Comparison of ENCODE assay signal across 28 cellular contexts in the genomic region with DNA sequence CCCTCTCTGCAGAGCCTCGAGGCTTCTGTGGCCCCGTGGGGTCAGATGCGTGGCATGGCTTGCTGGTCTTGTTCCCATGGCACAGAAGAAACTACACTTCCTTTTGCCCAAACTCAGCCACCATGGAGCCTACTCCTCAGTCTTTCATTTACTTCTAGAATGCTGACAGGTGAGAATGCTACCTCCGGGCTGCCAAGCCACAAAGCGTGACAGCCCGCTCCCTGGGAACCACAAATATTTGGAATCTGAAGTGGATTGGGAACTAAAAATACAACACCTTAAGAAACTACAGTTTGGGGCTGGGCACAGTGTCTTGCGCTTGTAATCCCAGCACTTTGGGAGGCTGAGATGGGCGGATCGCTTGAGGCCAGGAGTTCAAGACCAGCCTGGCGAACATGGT.
A peak's percentile ranks its signal among the peaks of the same experiment; 100 is the strongest.
DNase-seq lines count a peak whose midpoint lies in the region; ATAC-seq and TF ChIP-seq lines count a peak whose summit lies in the region.
"Had no signal": no experiment of that assay in that cellular context is flagged by ENCODE, and none has a peak within 500 bp of the region (broad histone marks: within the 10 kb centered on the region; RNA-seq: fewer than 3 reads in every experiment).

No MANE protein-coding gene starts in this region.

- H3K9me3 ChIP-seq in RWPE2 (ENCODE audit: severe bottlenecking) (no peaks in the 10 kb centered on the region), parathyroid adenoma (ENCODE audit: control insufficient read depth, low read length) (no peaks in the 10 kb centered on the region)
- H3K9me3 ChIP-seq: tibial nerve had no signal

- no peak overlapping the region for H3K27ac ChIP-seq in RWPE2 (ENCODE audit: poor library complexity, severe bottlenecking)
- H3K27ac ChIP-seq in parathyroid adenoma: no peak overlapping the region
- H3K27ac ChIP-seq: epithelial cell of prostate, tibial nerve had no signal

- H3K27ac Mint-ChIP-seq in activated CD4-positive, alpha-beta T cell treated with anti-CD3 and anti-CD28 coated beads, Interleukin-2, amount 10 ng/mL, durations not matched to agents 24 days and 14 days: no peak overlapping the region
- H3K27ac Mint-ChIP-seq: B cell; CD8-positive, alpha-beta memory T cell had no signal

- no peak overlapping the region for H3K4me3 ChIP-seq in RWPE2 (ENCODE audit: severe bottlenecking)
- no peak overlapping the region for H3K4me3 ChIP-seq in parathyroid adenoma (ENCODE audit: low read depth, low read length)
- H3K4me3 ChIP-seq: tibial nerve had no signal

- H3K4me2 ChIP-seq in parathyroid adenoma (ENCODE audit: low read length): peak overlapping the region; percentile 35

- H3K27me3 Mint-ChIP-seq in activated CD4-positive, alpha-beta T cell treated with anti-CD3 and anti-CD28 coated beads, Interleukin-2, amount 10 ng/mL, durations not matched to agents 24 days and 14 days: peaks cover 4% of the 10 kb centered on the region

- H3K79me2 ChIP-seq in parathyroid adenoma: no peaks in the 10 kb centered on the region

- no peak overlapping the region for H3K4me3 Mint-ChIP-seq in activated CD4-positive, alpha-beta T cell treated with anti-CD3 and anti-CD28 coated beads, Interleukin-2, amount 10 ng/mL, durations not matched to agents 24 days and 14 days
- H3K4me3 Mint-ChIP-seq: activated T-cell treated with anti-CD3 and anti-CD28 coated beads, Interleukin-2, amount 50 U/mL, for 4 hours; B cell; CD8-positive, alpha-beta memory T cell had no signal

- no peaks in the 10 kb centered on the region for H3K27me3 ChIP-seq in RWPE2 (ENCODE audit: insufficient read depth, poor library complexity, severe bottlenecking)
- H3K27me3 ChIP-seq in parathyroid adenoma (ENCODE audit: control insufficient read depth, insufficient read depth, low read length): no peaks in the 10 kb centered on the region
- H3K27me3 ChIP-seq: tibial nerve had no signal

- intact Hi-C loops in activated CD4-positive, alpha-beta T cell treated with anti-CD3 and anti-CD28 coated beads, Interleukin-2, amount 10 ng/mL, durations not matched to agents 24 days and 14 days (cut with micrococcal nuclease): no loop called here

- H3K4me1 Mint-ChIP-seq in activated CD4-positive, alpha-beta T cell treated with anti-CD3 and anti-CD28 coated beads, Interleukin-2, amount 10 ng/mL, durations not matched to agents 24 days and 14 days: no peaks in the 10 kb centered on the region
- H3K4me1 Mint-ChIP-seq: B cell; CD8-positive, alpha-beta memory T cell had no signal

- H3K36me3 Mint-ChIP-seq in activated CD4-positive, alpha-beta T cell treated with anti-CD3 and anti-CD28 coated beads, Interleukin-2, amount 10 ng/mL, durations not matched to agents 24 days and 14 days (ENCODE audit: low read depth): no peaks in the 10 kb centered on the region
- H3K36me3 Mint-ChIP-seq: CD8-positive, alpha-beta memory T cell had no signal

- H3K9me3 Mint-ChIP-seq in activated CD4-positive, alpha-beta T cell treated with anti-CD3 and anti-CD28 coated beads, Interleukin-2, amount 10 ng/mL, durations not matched to agents 24 days and 14 days: no peaks in the 10 kb centered on the region
- H3K9me3 Mint-ChIP-seq: activated T-cell treated with anti-CD3 and anti-CD28 coated beads, Interleukin-2, amount 50 U/mL, for 4 hours had no signal

- no peaks in the 10 kb centered on the region for H3K4me1 ChIP-seq in RWPE2 (ENCODE audit: insufficient read depth, poor library complexity, severe bottlenecking)
- H3K4me1 ChIP-seq in parathyroid adenoma: no peaks in the 10 kb centered on the region
- H3K4me1 ChIP-seq: tibial nerve had no signal

- H3K9ac ChIP-seq in parathyroid adenoma: no peak overlapping the region

- peak; percentile 56 for DNase-seq in DMS79 (lab: John Stamatoyannopoulos, UW)
- no peak for DNase-seq in RWPE2 (ENCODE audit: low spot score)
- peak; percentile 31 for DNase-seq in iPS-NIHi11 (ENCODE audit: low spot score)
- no peak for DNase-seq in activated CD4-positive, alpha-beta T cell treated with anti-CD3 and anti-CD28 coated beads, Interleukin-2, amount 10 ng/mL, durations not matched to agents 24 days and 14 days
- DNase-seq: activated CD4-positive, alpha-beta T cell treated with anti-CD3 and anti-CD28 coated beads, Interleukin-2, amount 50 U/mL, for 1 hour; activated naive CD4-positive, alpha-beta T cell; activated T-cell treated with anti-CD3 and anti-CD28 coated beads, Interleukin-2, amount 50 U/mL, for 4 hours; CD8-positive, alpha-beta memory T cell; effector CD4-positive, alpha-beta T cell; head of caudate nucleus; NCI-H1048; NCI-H1694 treated with DMSO at 0.1 percent for 48 hours; NCI-H2171 treated with DMSO at 0.1 percent for 48 hours; NCI-H524 treated with DMSO at 0.1 percent for 48 hours; NK-92 treated with Interleukin-12 subunit alpha and Interleukin-12 subunit beta, amount 100 ng/mL, for 24 hours; nucleus accumbens; retina; SHP77; small intestine; stimulated activated CD4-positive, alpha-beta T cell treated with anti-CD3 and anti-CD28 coated beads, Interleukin-1b, Interleukin-23, amount 100 ng/mL, for 48 hours; T-helper 9 cell had no signal

- H3K36me3 ChIP-seq in RWPE2 (ENCODE audit: low read depth) (no peaks in the 10 kb centered on the region), parathyroid adenoma (ENCODE audit: control insufficient read depth, insufficient read depth, low read length) (no peaks in the 10 kb centered on the region)
- H3K36me3 ChIP-seq: tibial nerve had no signal

- TF ChIP-seq CTCF in RWPE2 (IDR thresholded peaks at IDR 0.05; ENCODE audit: poor library complexity, severe bottlenecking) (no peak), parathyroid adenoma (IDR thresholded peaks at IDR 0.05) (no peak)

- ATAC-seq in RWPE2 (ENCODE audit: low read depth) (0 out of 3 replicates have a peak, but pooled peaks have one; percentile 35), GM19023 (IDR thresholded peaks at IDR 0.05; ENCODE audit: unreplicated experiment) (no peak), HG03135 (IDR thresholded peaks at IDR 0.05; ENCODE audit: unreplicated experiment) (no peak), SK-N-SH treated with all-trans-retinoic acid at 6 μM for 48 hours (no peak)
- ATAC-seq: activated T-cell treated with anti-CD3 and anti-CD28 coated beads, Interleukin-2, amount 50 U/mL, for 4 hours had no signal

- H2AFZ ChIP-seq in parathyroid adenoma: no peak overlapping the region

TF ChIP-seq in SK-N-SH treated with all-trans-retinoic acid at 6 μM for 48 hours, 23 proteins besides CTCF, POLR2A, EP300 and RAD21:
- TF ChIP-seq, protein P1, sequence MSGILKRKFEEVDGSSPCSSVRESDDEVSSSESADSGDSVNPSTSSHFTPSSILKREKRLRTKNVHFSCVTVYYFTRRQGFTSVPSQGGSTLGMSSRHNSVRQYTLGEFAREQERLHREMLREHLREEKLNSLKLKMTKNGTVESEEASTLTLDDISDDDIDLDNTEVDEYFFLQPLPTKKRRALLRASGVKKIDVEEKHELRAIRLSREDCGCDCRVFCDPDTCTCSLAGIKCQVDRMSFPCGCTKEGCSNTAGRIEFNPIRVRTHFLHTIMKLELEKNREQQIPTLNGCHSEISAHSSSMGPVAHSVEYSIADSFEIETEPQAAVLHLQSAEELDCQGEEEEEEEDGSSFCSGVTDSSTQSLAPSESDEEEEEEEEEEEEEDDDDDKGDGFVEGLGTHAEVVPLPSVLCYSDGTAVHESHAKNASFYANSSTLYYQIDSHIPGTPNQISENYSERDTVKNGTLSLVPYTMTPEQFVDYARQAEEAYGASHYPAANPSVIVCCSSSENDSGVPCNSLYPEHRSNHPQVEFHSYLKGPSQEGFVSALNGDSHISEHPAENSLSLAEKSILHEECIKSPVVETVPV (CRISPR knock-in tag; IDR thresholded peaks at IDR 0.05): no peak
- TF ChIP-seq BACH2 (CRISPR knock-in tag; IDR thresholded peaks at IDR 0.05; ENCODE audit: borderline replicate concordance): no peak
- TF ChIP-seq ISL1 (CRISPR knock-in tag; IDR thresholded peaks at IDR 0.05): no peak
- TF ChIP-seq ZNF70 (CRISPR knock-in tag; IDR thresholded peaks at IDR 0.05): no peak
- TF ChIP-seq, protein P2, sequence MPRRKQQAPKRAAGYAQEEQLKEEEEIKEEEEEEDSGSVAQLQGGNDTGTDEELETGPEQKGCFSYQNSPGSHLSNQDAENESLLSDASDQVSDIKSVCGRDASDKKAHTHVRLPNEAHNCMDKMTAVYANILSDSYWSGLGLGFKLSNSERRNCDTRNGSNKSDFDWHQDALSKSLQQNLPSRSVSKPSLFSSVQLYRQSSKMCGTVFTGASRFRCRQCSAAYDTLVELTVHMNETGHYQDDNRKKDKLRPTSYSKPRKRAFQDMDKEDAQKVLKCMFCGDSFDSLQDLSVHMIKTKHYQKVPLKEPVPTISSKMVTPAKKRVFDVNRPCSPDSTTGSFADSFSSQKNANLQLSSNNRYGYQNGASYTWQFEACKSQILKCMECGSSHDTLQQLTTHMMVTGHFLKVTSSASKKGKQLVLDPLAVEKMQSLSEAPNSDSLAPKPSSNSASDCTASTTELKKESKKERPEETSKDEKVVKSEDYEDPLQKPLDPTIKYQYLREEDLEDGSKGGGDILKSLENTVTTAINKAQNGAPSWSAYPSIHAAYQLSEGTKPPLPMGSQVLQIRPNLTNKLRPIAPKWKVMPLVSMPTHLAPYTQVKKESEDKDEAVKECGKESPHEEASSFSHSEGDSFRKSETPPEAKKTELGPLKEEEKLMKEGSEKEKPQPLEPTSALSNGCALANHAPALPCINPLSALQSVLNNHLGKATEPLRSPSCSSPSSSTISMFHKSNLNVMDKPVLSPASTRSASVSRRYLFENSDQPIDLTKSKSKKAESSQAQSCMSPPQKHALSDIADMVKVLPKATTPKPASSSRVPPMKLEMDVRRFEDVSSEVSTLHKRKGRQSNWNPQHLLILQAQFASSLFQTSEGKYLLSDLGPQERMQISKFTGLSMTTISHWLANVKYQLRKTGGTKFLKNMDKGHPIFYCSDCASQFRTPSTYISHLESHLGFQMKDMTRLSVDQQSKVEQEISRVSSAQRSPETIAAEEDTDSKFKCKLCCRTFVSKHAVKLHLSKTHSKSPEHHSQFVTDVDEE (CRISPR knock-in tag; IDR thresholded peaks at IDR 0.05): no peak

Comparison
In these comparisons a context has a peak if more than half of its experiments do, and no peak if none do; other contexts are left out.
1. DNase-seq: peak in DMS79 (single experiment) and iPS-NIHi11 (single experiment); none in RWPE2 (single experiment) and activated CD4-positive, alpha-beta T cell treated with anti-CD3 and anti-CD28 coated beads, Interleukin-2, amount 10 ng/mL, durations not matched to agents 24 days and 14 days (single experiment).